In the genomic region with DNA sequence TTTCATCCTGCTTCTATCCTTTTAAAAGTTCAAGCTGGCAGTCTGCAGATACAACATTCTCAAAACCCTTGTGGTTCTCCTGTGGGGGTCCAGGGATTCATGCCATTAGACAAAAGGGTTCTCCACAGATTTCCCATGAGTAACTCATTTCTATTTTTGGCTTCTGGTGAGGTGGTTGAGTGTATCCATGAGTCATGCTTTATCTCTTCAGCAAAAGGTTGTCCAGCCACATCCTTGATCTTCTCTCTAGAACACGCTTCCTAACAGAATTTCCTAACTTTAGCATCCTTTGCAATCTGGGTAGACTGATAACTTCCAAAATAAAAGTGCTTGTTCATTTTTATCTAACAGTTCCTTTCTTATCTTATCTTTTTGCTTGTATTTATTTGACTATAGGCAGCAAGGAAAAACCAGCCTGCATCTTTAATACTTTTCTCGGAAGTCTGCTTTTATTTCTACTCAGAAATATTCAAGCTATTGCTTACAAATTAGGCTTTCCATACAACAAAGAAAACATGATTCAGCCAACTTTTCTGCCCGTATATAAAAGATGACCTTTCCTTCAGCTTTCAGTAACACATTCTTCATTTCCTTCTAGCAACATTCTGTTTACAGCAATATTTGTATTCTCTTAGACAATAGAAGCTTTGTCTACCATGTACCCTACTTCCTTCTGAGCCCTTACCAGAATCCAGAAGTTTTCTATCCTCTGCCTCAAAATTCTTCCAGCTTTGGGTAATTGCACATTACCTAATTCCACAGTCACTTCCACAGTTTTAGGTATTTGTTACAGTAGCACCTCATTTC, we compare ENCODE assay signal across 16 cellular contexts.
DNase-seq lines count a peak whose midpoint lies in the region; ATAC-seq and TF ChIP-seq lines count a peak whose summit lies in the region.
"Had no signal": no experiment of that assay in that cellular context is flagged by ENCODE, and none has a peak within 500 bp of the region (broad histone marks: within the 10 kb centered on the region; RNA-seq: fewer than 3 reads in every experiment).

No MANE protein-coding gene starts in this region.

- H3K27me3 ChIP-seq in adipocyte (replicated peaks; ENCODE audit: control insufficient read depth, insufficient read depth, low read length) (no peaks in the 10 kb centered on the region), foreskin keratinocyte (no peaks in the 10 kb centered on the region)
- H3K27me3 ChIP-seq: cardiac muscle cell, gastroesophageal sphincter had no signal

- H3K9ac ChIP-seq in adipocyte (ENCODE audit: low read length) = no peak overlapping the region
- H3K9ac ChIP-seq: KMS-11 had no signal

- peaks cover 3% of the 10 kb centered on the region for H3K4me1 ChIP-seq in adipocyte (ENCODE audit: control insufficient read depth, insufficient read depth, low read length)
- H3K4me1 ChIP-seq in foreskin keratinocyte = peaks cover 16% of the 10 kb centered on the region

- no peak for TF ChIP-seq CTCF in foreskin keratinocyte (conservative IDR thresholded peaks at IDR 0.05)
- TF ChIP-seq CTCF in GM13977 (IDR thresholded peaks at IDR 0.05; ENCODE audit: extremely low read depth, insufficient read depth, missing control alignments) = no peak

- ATAC-seq in foreskin keratinocyte (peak; percentile 76), HG03432 (IDR thresholded peaks at IDR 0.05; ENCODE audit: unreplicated experiment) (no peak), HG03342 (IDR thresholded peaks at IDR 0.05; ENCODE audit: unreplicated experiment) (no peak)
- ATAC-seq: activated T-cell treated with anti-CD3 and anti-CD28 coated beads, Interleukin-2, amount 50 U/mL, for 4 hours; gastroesophageal sphincter; left ventricle myocardium superior had no signal

- in situ Hi-C loops in GM13977 (cut with MboI; ENCODE audit: low pct_unique_long_range_greater_than_20kb, low sequenced_read_pairs, unreplicated experiment) = no loop called here

- peaks cover 43% of the 10 kb centered on the region for H3K9me3 ChIP-seq in adipocyte (ENCODE audit: control insufficient read depth, low read length)

- H3K4me3 ChIP-seq in adipocyte (ENCODE audit: low read length) = no peak overlapping the region
- H3K4me3 ChIP-seq: cardiac muscle cell, gastroesophageal sphincter had no signal

- DNase-seq in A172 (ENCODE audit: low spot score) = peak; percentile 97
- DNase-seq in HCEC 1CT = peak; percentile 79
- peak; percentile 40 for DNase-seq in adipocyte (ENCODE audit: low read depth)
- peak; percentile 69 to 83 for DNase-seq in foreskin keratinocyte
- DNase-seq in GM13977 (ENCODE audit: low spot score) = no peak
- DNase-seq in NCI-H1417 treated with DMSO at 0.1 percent for 48 hours (lab: John Stamatoyannopoulos, UW) = no peak
- DNase-seq: activated T-cell treated with anti-CD3 and anti-CD28 coated beads, Interleukin-2, amount 50 U/mL, for 4 hours; AML-193; GOT3; left ventricle myocardium superior; stimulated activated CD4-positive, alpha-beta T cell treated with anti-CD3 and anti-CD28 coated beads, Interleukin-4, amount 100 ng/mL, for 1 hour had no signal

- no peaks in the 10 kb centered on the region for H3K36me3 ChIP-seq in adipocyte (ENCODE audit: control insufficient read depth, insufficient read depth, low read length, severe bottlenecking)
- H3K36me3 ChIP-seq: cardiac muscle cell, gastroesophageal sphincter had no signal

- H3K27ac ChIP-seq in foreskin keratinocyte = peak overlapping the region; percentile 54
- H3K27ac ChIP-seq: cardiac muscle cell, gastroesophageal sphincter, KMS-11 had no signal

Comparison
In these comparisons a context has a peak if more than half of its experiments do, and no peak if none do; other contexts are left out.
1. DNase-seq: peak in A172 (single experiment), HCEC 1CT (single experiment), adipocyte (single experiment) and foreskin keratinocyte (2 of 2); none in GM13977 (single experiment) and NCI-H1417 treated with DMSO at 0.1 percent for 48 hours (single experiment).